ENCODE assay signal across 16 cellular contexts in genomic region chr7:122674502-122674901, GRCh38. TPM values are rescaled to one million over a fixed set of nuclear protein-coding genes. Genes with fewer than 3 reads are reported as not detected.
DNase-seq lines count a peak whose midpoint lies in the region; ATAC-seq and TF ChIP-seq lines count a peak whose summit lies in the region.
"Had no signal": no experiment of that assay in that cellular context is flagged by ENCODE, and none has a peak within 500 bp of the region (broad histone marks: within the 10 kb centered on the region; RNA-seq: fewer than 3 reads in every experiment).

No MANE protein-coding gene starts in this region.

- TF ChIP-seq CTCF in brain (conservative IDR thresholded peaks at IDR 0.05) (no peak), left lung (IDR thresholded peaks at IDR 0.05) (no peak), upper lobe of right lung (IDR thresholded peaks at IDR 0.05) (no peak)

- intact Hi-C loops in left lung (cut with DNase I) (no loop called here), upper lobe of right lung (cut with DNase I) (no loop called here)

- H3K36me3 ChIP-seq in left lung, result no peaks in the 10 kb centered on the region
- no peaks in the 10 kb centered on the region for H3K36me3 ChIP-seq in upper lobe of right lung

- H3K4me1 ChIP-seq in left lung, result no peaks in the 10 kb centered on the region
- peaks cover 11% of the 10 kb centered on the region for H3K4me1 ChIP-seq in upper lobe of right lung
- H3K4me1 ChIP-seq: A549, testis had no signal

- no peaks in the 10 kb centered on the region for H3K36me3 Mint-ChIP-seq in brain

- peak overlapping the region in 2 of 5 experiments; percentile 3 to 9 for H3K4me3 Mint-ChIP-seq in brain
- H3K4me3 Mint-ChIP-seq: activated T-helper 1 cell treated with anti-CD3 and anti-CD28 coated beads, Interleukin-12 subunit alpha, Interleukin-12 subunit beta, Interleukin-2, Interleukin-4 antibody, amounts not matched to agents 30 ng/mL and 10 ng/mL and 1 ng/mL, durations not matched to agents 14 hours and 24 hours and 36 hours had no signal

- no peaks in the 10 kb centered on the region for H3K27me3 Mint-ChIP-seq in brain

- peak; percentile 51 for ATAC-seq in left lung
- ATAC-seq in upper lobe of right lung, result no peak
- ATAC-seq in GM19324 (IDR thresholded peaks at IDR 0.05; ENCODE audit: low FRiP score, unreplicated experiment), result no peak
- no peak for ATAC-seq in activated CD4-positive, CD25-positive, alpha-beta regulatory T cell treated with anti-CD3 and anti-CD28 coated beads, Interleukin-2, amount 50 U/mL, for 24 hours
- ATAC-seq: A549, left lobe of liver had no signal

- H3K27me3 ChIP-seq in left lung (no peaks in the 10 kb centered on the region), upper lobe of right lung (no peaks in the 10 kb centered on the region)
- H3K27me3 ChIP-seq: testis had no signal

- H3K4me1 Mint-ChIP-seq in brain, result peaks cover 7% of the 10 kb centered on the region

- DNase-seq in NCI-H345 (lab: John Stamatoyannopoulos, UW), result peak; percentile 26
- no peak for DNase-seq in NCI-H345 treated with DMSO at 0.1 percent for 48 hours (lab: John Stamatoyannopoulos, UW; ENCODE audit: unreplicated experiment)
- no peak for DNase-seq in left lung
- DNase-seq in upper lobe of right lung, result no peak
- DNase-seq in NCI-H69 (lab: John Stamatoyannopoulos, UW), result no peak
- DNase-seq: activated CD4-positive, alpha-beta T cell treated with anti-CD3 and anti-CD28 coated beads for 4 hours; NCI-H524; SW 1271; testis had no signal

- H3K27ac ChIP-seq in left lung (peak overlapping the region in 1 of 2 donors; percentile 37), upper lobe of right lung (no peak overlapping the region)
- H3K27ac ChIP-seq: A549, testis had no signal

- H3K9me3 ChIP-seq in left lung (peaks cover 0 to 4% of the 10 kb centered on the region in 2 donors), upper lobe of right lung (no peaks in the 10 kb centered on the region)
- H3K9me3 ChIP-seq: A549, testis had no signal

- H3K4me3 ChIP-seq in left lung, result no peak overlapping the region
- H3K4me3 ChIP-seq in upper lobe of right lung, result peak overlapping the region; percentile 21
- H3K4me3 ChIP-seq: A549, testis had no signal

- peaks cover 0 to 10% (median 2%) of the 10 kb centered on the region in 5 experiments for H3K9me3 Mint-ChIP-seq in brain

- H3K27ac Mint-ChIP-seq in brain, result peak overlapping the region in 4 of 5 experiments; percentile 18 to 70 (median 60)
- H3K27ac Mint-ChIP-seq: activated T-helper 1 cell treated with anti-CD3 and anti-CD28 coated beads, Interleukin-12 subunit alpha, Interleukin-12 subunit beta, Interleukin-2, Interleukin-4 antibody, amounts not matched to agents 30 ng/mL and 10 ng/mL and 1 ng/mL, durations not matched to agents 14 hours and 24 hours and 36 hours had no signal

RNA-seq across cellular contexts. Expression of gene RNF133, which starts 24.4 kb away (rescaled TPM):
- not detected for polyA plus RNA-seq in brain (ENCODE audit: insufficient read depth, low read depth, low replicate concordance)
- total RNA-seq in left lung, result 1 to 10 TPM; 1.2 to 1.6 TPM
- 1.2 TPM for total RNA-seq in upper lobe of right lung
- total RNA-seq: activated T-helper 1 cell treated with anti-CD3 and anti-CD28 coated beads, Interleukin-12 subunit alpha, Interleukin-12 subunit beta, Interleukin-2, Interleukin-4 antibody, amounts not matched to agents 30 ng/mL and 10 ng/mL and 1 ng/mL, durations not matched to agents 14 hours and 24 hours and 36 hours; LHCN-M2 had no signal
- polyA plus RNA-seq: A549 had no signal

RNA-seq across cellular contexts. Expression of gene RNF148, which starts 28.2 kb away (rescaled TPM):
- polyA plus RNA-seq in brain (ENCODE audit: insufficient read depth, low read depth, low replicate concordance), result not detected
- total RNA-seq in left lung (1 to 10 TPM; 1.4 to 2.1 TPM), upper lobe of right lung (1.9 TPM)
- total RNA-seq: activated T-helper 1 cell treated with anti-CD3 and anti-CD28 coated beads, Interleukin-12 subunit alpha, Interleukin-12 subunit beta, Interleukin-2, Interleukin-4 antibody, amounts not matched to agents 30 ng/mL and 10 ng/mL and 1 ng/mL, durations not matched to agents 14 hours and 24 hours and 36 hours; LHCN-M2 had no signal
- polyA plus RNA-seq: A549 had no signal
